ENCODE assay signal across 8 cellular contexts in genomic region chr4:165328101-165328425, GRCh38. TPM values are rescaled to one million over a fixed set of nuclear protein-coding genes. Genes with fewer than 3 reads are reported as not detected.
DNase-seq lines count a peak whose midpoint lies in the region; ATAC-seq, FAIRE-seq and TF ChIP-seq lines count a peak whose summit lies in the region.

No MANE protein-coding gene starts in this region.

- ATAC-seq in GM21390 (IDR thresholded peaks at IDR 0.05; ENCODE audit: unreplicated experiment): peak; percentile 1

- peaks cover 66% of the 10 kb centered on the region for H3K79me2 ChIP-seq in OCI-LY3 (ENCODE audit: low read length)

- peaks cover 23% of the 10 kb centered on the region for H3K36me3 Mint-ChIP-seq in activated naive CD8-positive, alpha-beta T cell treated with anti-CD3 and anti-CD28 coated beads for 36 hours

- DNase-seq in fibroblast of villous mesenchyme (ENCODE audit: low read depth) (no peak), small intestine (no peak), RCC 7860 (ENCODE audit: low spot score) (no peak), COR-L47 (lab: John Stamatoyannopoulos, UW) (no peak)
- no peak for DNase-seq in stimulated activated CD4-positive, alpha-beta T cell treated with anti-CD3 and anti-CD28 coated beads, Interleukin-1b, Interleukin-23, amount 100 ng/mL, for 48 hours
- DNase-seq in activated naive CD8-positive, alpha-beta T cell treated with anti-CD3 and anti-CD28 coated beads for 36 hours: no peak

- H3K4me1 ChIP-seq in OCI-LY3 (ENCODE audit: low read length): peaks cover 49% of the 10 kb centered on the region
- H3K4me1 ChIP-seq in small intestine (ENCODE audit: control insufficient read depth in 2 of 2, insufficient read depth in 1 of 2, low read depth in 1 of 2, low read length in 1 of 2): peaks cover 2 to 13% of the 10 kb centered on the region in 2 donors

- no peak overlapping the region for H3K4me3 Mint-ChIP-seq in activated naive CD8-positive, alpha-beta T cell treated with anti-CD3 and anti-CD28 coated beads for 36 hours

- no peak for FAIRE-seq in small intestine (lab: Jason Lieb, UNC)
- no peak for FAIRE-seq in RCC 7860 (lab: Jason Lieb, UNC)

- peak overlapping the region; percentile 83 for H3K4me3 ChIP-seq in OCI-LY3 (ENCODE audit: low read length)
- peak overlapping the region; percentile 88 for H3K4me3 ChIP-seq in fibroblast of villous mesenchyme (ENCODE audit: low read depth, low read length)
- H3K4me3 ChIP-seq in small intestine (ENCODE audit: low read depth in 1 of 2, low read length in 2 of 2): peak overlapping the region; percentile 61 to 84

- peak overlapping the region; percentile 98 for H3K9ac ChIP-seq in OCI-LY3 (ENCODE audit: low read length)

- H3K9me3 ChIP-seq in OCI-LY3 (ENCODE audit: insufficient read depth, low read length): peaks cover 12% of the 10 kb centered on the region
- no peaks in the 10 kb centered on the region for H3K9me3 ChIP-seq in small intestine (ENCODE audit: control insufficient read depth, low read depth)

- 0 out of 2 replicates have a peak overlapping the region, but pooled peaks have one; percentile 3 for H2AFZ ChIP-seq in OCI-LY3 (ENCODE audit: low read depth, low read length)

- H3K27ac ChIP-seq in OCI-LY3 (ENCODE audit: low read length) (peak overlapping the region; percentile 88), small intestine (ENCODE audit: low read depth in 1 of 2, low read length in 1 of 2) (peak overlapping the region; percentile 28 to 81)

- H3K9me3 Mint-ChIP-seq in activated naive CD8-positive, alpha-beta T cell treated with anti-CD3 and anti-CD28 coated beads for 36 hours: no peaks in the 10 kb centered on the region

- WGBS in small intestine, 3 donors: 0 to 1% (median 1%) methylated on average over 7 of the region's 7 CpGs

- H3K27me3 ChIP-seq in OCI-LY3 (ENCODE audit: low read depth, low read length) (no peaks in the 10 kb centered on the region), small intestine (ENCODE audit: control insufficient read depth in 2 of 2, insufficient read depth in 2 of 2, low read length in 2 of 2) (no peaks in the 10 kb centered on the region)

- peaks cover 36% of the 10 kb centered on the region for H3K4me1 Mint-ChIP-seq in activated naive CD8-positive, alpha-beta T cell treated with anti-CD3 and anti-CD28 coated beads for 36 hours

- H3K27ac Mint-ChIP-seq in activated naive CD8-positive, alpha-beta T cell treated with anti-CD3 and anti-CD28 coated beads for 36 hours: no peak overlapping the region

- peaks cover 73% of the 10 kb centered on the region for H3K36me3 ChIP-seq in OCI-LY3 (replicated peaks; ENCODE audit: low read depth, low read length)
- no peaks in the 10 kb centered on the region for H3K36me3 ChIP-seq in small intestine (ENCODE audit: control insufficient read depth in 2 of 2, insufficient read depth in 2 of 2, low read length in 2 of 2)

- H3K4me2 ChIP-seq in OCI-LY3 (ENCODE audit: low read length): peak overlapping the region; percentile 97

- TF ChIP-seq CTCF in OCI-LY3 (IDR thresholded peaks at IDR 0.05; ENCODE audit: low read depth, low read length) (no peak), fibroblast of villous mesenchyme (IDR thresholded peaks at IDR 0.05; ENCODE audit: insufficient read depth, low read depth, low read length) (no peak)

- H3K27me3 Mint-ChIP-seq in activated naive CD8-positive, alpha-beta T cell treated with anti-CD3 and anti-CD28 coated beads for 36 hours: no peaks in the 10 kb centered on the region

- H4K20me1 ChIP-seq in OCI-LY3 (ENCODE audit: insufficient read depth, low read length): peaks cover 49% of the 10 kb centered on the region

RNA-seq across cellular contexts. Expression of gene MSMO1, which starts 0.6 kb away (rescaled TPM):
- total RNA-seq in fibroblast of villous mesenchyme: 369 and 731 TPM in 2 replicates
- 10 to 100 TPM; 18.6 to 66.5 (median 35.6) TPM for polyA plus RNA-seq in small intestine
- 10 to 100 TPM; 29.2 to 30.0 TPM for total RNA-seq in activated naive CD8-positive, alpha-beta T cell treated with anti-CD3 and anti-CD28 coated beads for 36 hours

RNA-seq across cellular contexts. Expression of gene CPE, which starts 50.7 kb away (rescaled TPM):
- 3.5 and 15.1 TPM in 2 replicates for total RNA-seq in fibroblast of villous mesenchyme
- polyA plus RNA-seq in small intestine: 10 to 100 TPM in 1 of 3 donors, 1 to 10 TPM in 2; 1.1 to 44.5 (median 1.4) TPM
- total RNA-seq in activated naive CD8-positive, alpha-beta T cell treated with anti-CD3 and anti-CD28 coated beads for 36 hours: not detected

Comparison
In these comparisons a context has a peak if more than half of its experiments do, and no peak if none do; other contexts are left out.
1. RNA of gene MSMO1, which starts 0.6 kb away (total RNA-seq): 369 to 731 TPM in fibroblast of villous mesenchyme; 29.2 to 30.0 TPM in activated naive CD8-positive, alpha-beta T cell treated with anti-CD3 and anti-CD28 coated beads for 36 hours; every median in the first group is over 10 times any median in the second.
2. Peak in every context shown above with its lines, with median percentiles within 50 percentile points of each other: H3K4me3 ChIP-seq.